8 cellular contexts compared by ENCODE assay signal in genomic region chr22:37485006-37485713, GRCh38. TPM values are rescaled to one million over a fixed set of nuclear protein-coding genes. Genes with fewer than 3 reads are reported as not detected.
DNase-seq lines count a peak whose midpoint lies in the region; ATAC-seq lines count a peak whose summit lies in the region.

No MANE protein-coding gene starts in this region.

- no peaks in the 10 kb centered on the region for H3K27me3 ChIP-seq in SJCRH30

- H3K27ac ChIP-seq in SJCRH30, result no peak overlapping the region

- H3K4me3 Mint-ChIP-seq in dendritic cell treated with granulocyte-macrophage colony-stimulating factor and Interleukin-4, amounts not matched to agents 40 ng/mL and 50 ng/mL, for 4 days, result peak overlapping the region; percentile 94

- ATAC-seq in sciatic nerve (peak; percentile 36), GM19463 (IDR thresholded peaks at IDR 0.05; ENCODE audit: unreplicated experiment) (no peak)

- H3K27ac Mint-ChIP-seq in dendritic cell treated with granulocyte-macrophage colony-stimulating factor and Interleukin-4, amounts not matched to agents 40 ng/mL and 50 ng/mL, for 4 days, result peak overlapping the region; percentile 89

- peaks cover 67% of the 10 kb centered on the region for H3K4me1 Mint-ChIP-seq in dendritic cell treated with granulocyte-macrophage colony-stimulating factor and Interleukin-4, amounts not matched to agents 40 ng/mL and 50 ng/mL, for 4 days (ENCODE audit: low read depth)

- intact Hi-C loops in dendritic cell treated with granulocyte-macrophage colony-stimulating factor and Interleukin-4, amounts not matched to agents 40 ng/mL and 50 ng/mL, for 4 days (cut with micrococcal nuclease), result no loop called here
- intact Hi-C loops in sciatic nerve (cut with DNase I), result no loop called here

- DNase-seq in GM19240 (ENCODE audit: insufficient read length, low spot score) (peak; percentile 45), sciatic nerve (ENCODE audit: low spot score) (no peak), HT-29 (ENCODE audit: low spot score) (no peak), SJCRH30 (no peak), NCI-H2196 (lab: John Stamatoyannopoulos, UW; ENCODE audit: unreplicated experiment) (no peak)
- peak; percentile 18 to 36 (median 35) for DNase-seq in activated CD4-positive, CD25-positive, alpha-beta regulatory T cell (lab: John Stamatoyannopoulos, UW)

- H3K9me3 ChIP-seq in SJCRH30 (replicated peaks), result no peaks in the 10 kb centered on the region

- peaks cover 2% of the 10 kb centered on the region; the same call in 1 of the 2 replicates for H3K36me3 ChIP-seq in SJCRH30

- peaks cover 10% of the 10 kb centered on the region for H3K27me3 Mint-ChIP-seq in dendritic cell treated with granulocyte-macrophage colony-stimulating factor and Interleukin-4, amounts not matched to agents 40 ng/mL and 50 ng/mL, for 4 days

- H3K4me3 ChIP-seq in SJCRH30, result no peak overlapping the region

- H3K9me3 Mint-ChIP-seq in dendritic cell treated with granulocyte-macrophage colony-stimulating factor and Interleukin-4, amounts not matched to agents 40 ng/mL and 50 ng/mL, for 4 days, result no peaks in the 10 kb centered on the region

- H3K36me3 Mint-ChIP-seq in dendritic cell treated with granulocyte-macrophage colony-stimulating factor and Interleukin-4, amounts not matched to agents 40 ng/mL and 50 ng/mL, for 4 days (ENCODE audit: low read depth), result peaks cover 52% of the 10 kb centered on the region

- peaks cover 27% of the 10 kb centered on the region for H3K4me1 ChIP-seq in SJCRH30

RNA-seq across cellular contexts. Expression of gene MFNG, which starts 1.0 kb away (rescaled TPM):
- total RNA-seq in sciatic nerve, result 22.3 TPM
- total RNA-seq in HT-29 (2014; rRNA removed; shearing (Covaris generic)), result 1.0 and 2.1 TPM in 2 replicates
- total RNA-seq in SJCRH30 (2014; rRNA removed; shearing (Covaris generic)), result 0.36 and 1.1 TPM in 2 replicates

RNA-seq across cellular contexts. Expression of gene CARD10, which starts 34.1 kb away (rescaled TPM):
- total RNA-seq in sciatic nerve, result 31.6 TPM
- total RNA-seq in HT-29 (2014; rRNA removed; shearing (Covaris generic)), result 32.7 and 50.4 TPM in 2 replicates
- 28.9 and 30.9 TPM in 2 replicates for total RNA-seq in SJCRH30 (2014; rRNA removed; shearing (Covaris generic))

RNA-seq across cellular contexts. Expression of gene ELFN2, which starts 57.9 kb away (rescaled TPM):
- 5.9 TPM for total RNA-seq in sciatic nerve
- total RNA-seq in HT-29 (2014; rRNA removed; shearing (Covaris generic)), result 0.03 TPM in 1 of 2 replicates, not detected in the other
- under 0.01 and 0.02 TPM in 2 replicates for total RNA-seq in SJCRH30 (2014; rRNA removed; shearing (Covaris generic))

Comparison
In these comparisons a context has a peak if more than half of its experiments do, and no peak if none do; other contexts are left out.
1. DNase-seq: peak in GM19240 (single experiment) and activated CD4-positive, CD25-positive, alpha-beta regulatory T cell (4 of 4); none in sciatic nerve (single experiment), HT-29 (single experiment), SJCRH30 (0 of 2) and NCI-H2196 (single experiment).